Comparison of ENCODE assay signal across 24 cellular contexts in genomic region chr17:2972749-2973148, GRCh38.
DNase-seq lines count a peak whose midpoint lies in the region; ATAC-seq, FAIRE-seq and TF ChIP-seq lines count a peak whose summit lies in the region.
"Had no signal": no experiment of that assay in that cellular context is flagged by ENCODE, and none has a peak within 500 bp of the region (broad histone marks: within the 10 kb centered on the region; RNA-seq: fewer than 3 reads in every experiment).

No MANE protein-coding gene starts in this region.

- no peaks in the 10 kb centered on the region for H3K36me3 ChIP-seq in A673 (ENCODE audit: insufficient read depth, low read length, poor library complexity, severe bottlenecking)
- H3K36me3 ChIP-seq: SJSA1 had no signal

- H3K27ac Mint-ChIP-seq in WTC11 (peak overlapping the region; percentile 32), progenitor cell of endocrine pancreas (peak overlapping the region; percentile 26)
- H3K27ac Mint-ChIP-seq: CD4-positive, alpha-beta T cell; T-helper 1 cell treated with Interleukin-12 subunit alpha and Interleukin-12 subunit beta and Interleukin-4 antibody, amounts not matched to agents 30 μg/mL and 1 μg/mL, for 36 hours had no signal

- H3K27ac ChIP-seq in A549 = peak overlapping the region; percentile 6 to 46; a peak in 3 of 6 replicates
- no peak overlapping the region for H3K27ac ChIP-seq in A673 (ENCODE audit: low read depth, low read length, poor library complexity, severe bottlenecking)
- H3K27ac ChIP-seq: BLaER1, SJSA1 had no signal

- H3K4me3 Mint-ChIP-seq in WTC11 = no peak overlapping the region
- H3K4me3 Mint-ChIP-seq in progenitor cell of endocrine pancreas (ENCODE audit: low read depth) = no peak overlapping the region
- H3K4me3 Mint-ChIP-seq: CD4-positive, alpha-beta T cell; T-helper 1 cell treated with Interleukin-12 subunit alpha and Interleukin-12 subunit beta and Interleukin-4 antibody, amounts not matched to agents 30 μg/mL and 1 μg/mL, for 36 hours had no signal

- POLR2A ChIA-PET in A549 (lab: Yijun Ruan, JAX) (no interaction called here), WTC11 (lab: Charles Lee) (no interaction called here), A673 (lab: Charles Lee; ENCODE audit: low non-redundant PET) (no interaction called here)

- DNase-seq in A549 (ENCODE audit: low read depth in 1 of 2, low spot score in 1 of 2) = peak in 1 of 2 experiments; percentile 75
- DNase-seq in GM12892 (ENCODE audit: insufficient read length) = no peak
- DNase-seq in WTC11 (ENCODE audit: low spot score) = no peak
- no peak for DNase-seq in progenitor cell of endocrine pancreas (ENCODE audit: low spot score, unreplicated experiment)
- DNase-seq in NCI-H2081 (lab: John Stamatoyannopoulos, UW) = no peak
- DNase-seq in GDM1 (lab: John Stamatoyannopoulos, UW) = no peak
- no peak for DNase-seq in A673 (ENCODE audit: low spot score)
- DNase-seq: Caco-2; CD4-positive, alpha-beta T cell; DMS 273 treated with DMSO at 0.1 percent for 48 hours; DMS79 treated with DMSO at 0.1 percent for 48 hours; KBM-7; NCI-H1092; NCI-H1436 treated with DMSO at 0.1 percent for 48 hours; NCI-H1930; NCI-H226; NCI-H510A treated with DMSO at 0.1 percent for 48 hours; NCI-H774 had no signal

- TF ChIP-seq RAD21 in A549 (conservative IDR thresholded peaks at IDR 0.05 in 1 of 2, IDR thresholded peaks at IDR 0.05 in 1 of 2) = no peak

- H3K4me2 ChIP-seq in A549 = peak overlapping the region; percentile 29
- H3K4me2 ChIP-seq: BLaER1 had no signal

- 37% methylated on average over 4 of the region's 4 CpGs for whole genome bisulfite sequencing in A549 (ENCODE audit: missing lambda C conversion rate)

- no peak for TF ChIP-seq CTCF in A549 (IDR thresholded peaks at IDR 0.05)
- TF ChIP-seq CTCF in WTC11 (IDR thresholded peaks at IDR 0.05) = no peak
- no peak for TF ChIP-seq CTCF in progenitor cell of endocrine pancreas (IDR thresholded peaks at IDR 0.05; ENCODE audit: unreplicated experiment)
- no peak for TF ChIP-seq CTCF in A673 (conservative IDR thresholded peaks at IDR 0.05; ENCODE audit: low read depth, low read length)

- FAIRE-seq in A549 (lab: Jason Lieb, UNC) = peak; percentile 65
- FAIRE-seq in GM12892 (lab: Jason Lieb, UNC) = peak; percentile 42
- FAIRE-seq: A204.1, H54 had no signal

- H3K9me3 ChIP-seq in A549 (0 out of 3 replicates have a peak, but pooled peaks cover 5% of the 10 kb centered on the region), A673 (ENCODE audit: low read depth, low read length, poor library complexity, severe bottlenecking) (no peaks in the 10 kb centered on the region)
- H3K9me3 ChIP-seq: BLaER1, Caco-2, SJSA1 had no signal

- no TSS peak for BruUV-seq in A673 (replicated peaks; lab: Mats Ljungman, UMichigan)

- CTCF ChIA-PET in A549 (lab: Yijun Ruan, JAX) = interaction anchor here (1.0 to 2.3 kb wide), 6 partner anchors 8 to 124 kb away, joined by 3 to 8 read pairs (median 4); no protein-coding TSS in a partner anchor
- CTCF ChIA-PET in WTC11 (lab: Charles Lee) = no interaction called here
- CTCF ChIA-PET in A673 (lab: Charles Lee) = no interaction called here

- peaks cover 21% of the 10 kb centered on the region for H3K36me3 Mint-ChIP-seq in WTC11
- H3K36me3 Mint-ChIP-seq in progenitor cell of endocrine pancreas (ENCODE audit: insufficient read depth) = peaks cover 25% of the 10 kb centered on the region

- H3K9me3 Mint-ChIP-seq in WTC11 = no peaks in the 10 kb centered on the region
- no peaks in the 10 kb centered on the region for H3K9me3 Mint-ChIP-seq in progenitor cell of endocrine pancreas (ENCODE audit: low read depth)
- H3K9me3 Mint-ChIP-seq: CD4-positive, alpha-beta T cell; T-helper 1 cell treated with Interleukin-12 subunit alpha and Interleukin-12 subunit beta and Interleukin-4 antibody, amounts not matched to agents 30 μg/mL and 1 μg/mL, for 36 hours had no signal

- intact Hi-C loops in A673 (cut with micrococcal nuclease; ENCODE audit: unreplicated experiment) = no loop called here

- H3K27me3 Mint-ChIP-seq in WTC11 (ENCODE audit: low read depth) (no peaks in the 10 kb centered on the region; the same call in 1 of the 2 replicates), progenitor cell of endocrine pancreas (no peaks in the 10 kb centered on the region)
- H3K27me3 Mint-ChIP-seq: CD4-positive, alpha-beta T cell had no signal

- ATAC-seq in A549 (peak; percentile 39 to 89; a peak in 4 of 6 replicates), WTC11 (no peak)
- ATAC-seq: Right ventricle myocardium inferior had no signal

- H3K4me1 Mint-ChIP-seq in WTC11 = no peaks in the 10 kb centered on the region
- H3K4me1 Mint-ChIP-seq in progenitor cell of endocrine pancreas (ENCODE audit: low read depth) = peaks cover 4% of the 10 kb centered on the region

- H3K4me1 ChIP-seq in A549 = peaks cover 18% of the 10 kb centered on the region
- no peaks in the 10 kb centered on the region for H3K4me1 ChIP-seq in A673 (ENCODE audit: insufficient read depth, low read length, poor library complexity, severe bottlenecking)
- H3K4me1 ChIP-seq: BLaER1 had no signal

- H3K4me3 ChIP-seq in A549 = no peak overlapping the region
- no peak overlapping the region for H3K4me3 ChIP-seq in A673 (ENCODE audit: low read depth, low read length, poor library complexity, severe bottlenecking)
- H3K4me3 ChIP-seq: BLaER1, SJSA1 had no signal

- peaks cover 16% of the 10 kb centered on the region for H3K27me3 ChIP-seq in A673 (replicated peaks; ENCODE audit: insufficient read depth, low read depth, low read length, poor library complexity)
- H3K27me3 ChIP-seq: BLaER1, SJSA1 had no signal

- TF ChIP-seq POLR2A in A549 (IDR thresholded peaks at IDR 0.05; ENCODE audit: low read length) (no peak), GM12892 (IDR thresholded peaks at IDR 0.05; ENCODE audit: low read depth, low read length) (no peak)

- no peak for TF ChIP-seq EP300 in A549 (IDR thresholded peaks at IDR 0.05)

TF ChIP-seq in A549, 52 proteins besides CTCF, POLR2A, EP300 and RAD21:
- TF ChIP-seq ATOH8 (CRISPR knock-in tag; IDR thresholded peaks at IDR 0.05; ENCODE audit: low read depth) (no peak), USF2 (IDR thresholded peaks at IDR 0.05) (no peak), HEYL (CRISPR knock-in tag; IDR thresholded peaks at IDR 0.05) (no peak), CEBPB (IDR thresholded peaks at IDR 0.05) (no peak), E2F6 (IDR thresholded peaks at IDR 0.05; ENCODE audit: borderline replicate concordance, low read depth) (no peak), HOXB13 (CRISPR knock-in tag; IDR thresholded peaks at IDR 0.05; ENCODE audit: low read depth) (no peak), NPAS2 (CRISPR knock-in tag; IDR thresholded peaks at IDR 0.05; ENCODE audit: borderline replicate concordance) (no peak)

TF ChIP-seq in WTC11, 78 proteins besides CTCF, POLR2A, EP300 and RAD21 (continues in another document):
- no peak for TF ChIP-seq MXD4 (CRISPR knock-in tag; IDR thresholded peaks at IDR 0.05; ENCODE audit: borderline replicate concordance)
- no peak for TF ChIP-seq AR (CRISPR knock-in tag; IDR thresholded peaks at IDR 0.05)
- TF ChIP-seq GABPB1 (CRISPR knock-in tag; IDR thresholded peaks at IDR 0.05) = no peak
- no peak for TF ChIP-seq GRHL2 (CRISPR knock-in tag; IDR thresholded peaks at IDR 0.05; ENCODE audit: insufficient replicate concordance, severe bottlenecking)
- TF ChIP-seq FOXP1 (CRISPR knock-in tag; IDR thresholded peaks at IDR 0.05; ENCODE audit: borderline replicate concordance) = no peak
- TF ChIP-seq ZNF219 (CRISPR knock-in tag; IDR thresholded peaks at IDR 0.05; ENCODE audit: borderline replicate concordance) = no peak
- TF ChIP-seq ATF1 (CRISPR knock-in tag; IDR thresholded peaks at IDR 0.05) = no peak
- no peak for TF ChIP-seq TCF7 (CRISPR knock-in tag; IDR thresholded peaks at IDR 0.05; ENCODE audit: low read depth)
- no peak for TF ChIP-seq ZNF281 (CRISPR knock-in tag; IDR thresholded peaks at IDR 0.05)
